In the genomic region with DNA sequence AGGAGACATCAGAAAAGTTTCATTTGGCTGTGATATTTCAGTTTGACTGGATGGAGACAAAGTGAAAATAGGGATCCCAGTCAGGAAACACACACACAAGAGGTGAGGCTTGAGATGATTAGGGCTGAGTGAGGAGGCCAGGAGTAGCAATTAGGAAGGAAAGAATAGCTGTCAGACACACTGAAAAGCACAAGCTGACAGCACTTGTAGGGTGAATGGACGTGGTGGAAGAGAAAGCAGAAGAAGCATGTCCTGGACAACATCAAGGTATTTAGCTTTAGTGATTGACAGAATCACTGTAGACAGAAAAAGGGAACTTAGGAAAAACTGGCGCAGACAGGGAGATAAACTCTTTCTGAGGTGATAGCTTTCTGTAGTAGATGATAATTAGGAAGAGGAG, we compare ENCODE assay signal across 17 cellular contexts.
"Had no signal": no experiment of that assay in that cellular context is flagged by ENCODE, and none has a peak within 500 bp of the region (broad histone marks: within the 10 kb centered on the region; RNA-seq: fewer than 3 reads in every experiment).

No MANE protein-coding gene starts in this region.

- H3K4me3 ChIP-seq: ascending aorta, esophagus squamous epithelium, heart right ventricle, ovary, thoracic aorta, upper lobe of left lung had no signal

- H3K4me1 ChIP-seq: esophagus squamous epithelium, heart right ventricle had no signal

- DNase-seq: activated CD4-positive, alpha-beta T cell treated with anti-CD3 and anti-CD28 coated beads for 1 hour; activated effector memory CD4-positive, alpha-beta T cell treated with anti-CD3 and anti-CD28 coated beads, Interleukin-2, amount 50 U/mL, for 16 hours; activated naive CD4-positive, alpha-beta T cell treated with anti-CD3 and anti-CD28 coated beads, Interleukin-2, amount 50 U/mL, for 16 hours; activated T-cell treated with anti-CD3 and anti-CD28 coated beads, Interleukin-2, amount 50 U/mL, for 72 hours; cerebellar nuclear complex; effector CD8-positive, alpha-beta T cell; esophagus squamous epithelium; heart right ventricle; left ventricle myocardium superior; naive thymus-derived CD4-positive, alpha-beta T cell; ovary; stimulated activated naive B cell treated with anti-CD40 and anti-IgM and Interleukin-4, amounts not matched to agents 10 μg/mL and 1 μg/mL and 100 μg/mL, for 72 hours; T-helper 9 cell; upper lobe of left lung; WERI-Rb-1 had no signal

- H3K27me3 ChIP-seq: ascending aorta, esophagus squamous epithelium, heart right ventricle, ovary, upper lobe of left lung had no signal

- H3K36me3 ChIP-seq: ascending aorta, esophagus squamous epithelium, heart right ventricle, ovary, thoracic aorta, upper lobe of left lung, WERI-Rb-1 had no signal

- H3K9me3 ChIP-seq: ascending aorta, esophagus squamous epithelium, ovary, thoracic aorta, upper lobe of left lung had no signal

- H3K27ac ChIP-seq: ascending aorta, esophagus squamous epithelium, heart right ventricle, ovary, thoracic aorta, upper lobe of left lung, WERI-Rb-1 had no signal

- ATAC-seq: activated T-cell treated with anti-CD3 and anti-CD28 coated beads, Interleukin-2, amount 50 U/mL, for 72 hours; heart right ventricle; left ventricle myocardium superior; naive thymus-derived CD4-positive, alpha-beta T cell; stimulated activated naive B cell treated with anti-CD40 and anti-IgM and Interleukin-4, amounts not matched to agents 10 μg/mL and 1 μg/mL and 100 μg/mL, for 72 hours had no signal
